8 cellular contexts compared by ENCODE assay signal in the genomic region with DNA sequence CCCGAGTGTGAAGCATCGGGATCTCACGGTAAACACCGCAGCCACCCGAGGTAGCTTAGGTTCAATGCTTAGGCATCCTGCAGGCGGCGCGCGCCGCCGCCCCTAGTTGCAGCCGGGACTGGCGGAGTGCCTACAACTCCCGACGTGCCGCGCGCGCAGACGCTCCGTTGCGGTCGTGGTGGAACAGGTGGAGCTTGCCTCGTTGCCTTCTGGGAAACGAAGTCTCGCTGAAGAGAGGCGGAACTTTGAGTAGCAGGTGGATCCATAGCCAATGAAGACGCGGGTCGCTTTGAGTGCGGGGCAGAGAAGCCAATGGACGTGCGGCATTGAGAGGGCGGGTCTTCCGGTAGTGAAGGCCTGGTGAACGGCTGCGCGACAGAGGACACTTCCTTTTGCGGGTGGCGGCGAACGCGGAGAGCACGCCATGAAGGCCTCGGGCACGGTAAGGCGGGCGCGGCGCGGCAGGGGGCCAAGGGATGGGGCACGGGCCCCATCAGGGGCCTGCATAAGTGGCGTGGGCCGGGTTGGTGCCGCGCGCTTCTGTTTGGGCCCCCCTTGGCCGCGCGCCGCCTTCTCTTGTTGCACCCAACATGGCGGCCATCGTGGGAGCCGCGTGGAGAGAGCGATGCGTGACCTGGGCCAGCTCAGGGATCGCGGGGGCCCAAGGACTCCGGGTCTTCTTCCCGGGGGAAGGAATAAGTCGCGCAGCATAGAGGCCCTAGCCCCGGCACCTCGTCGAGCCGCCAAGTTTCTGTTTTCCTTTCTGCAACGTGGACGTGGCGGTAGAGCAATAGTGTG. TPM values are rescaled to one million over a fixed set of nuclear protein-coding genes. Genes with fewer than 3 reads are reported as not detected.
A peak's percentile ranks its signal among the peaks of the same experiment; 100 is the strongest.
DNase-seq lines count a peak whose midpoint lies in the region; ATAC-seq, FAIRE-seq and TF ChIP-seq lines count a peak whose summit lies in the region.

A gene (plus strand): TSS at position 378 of the 798 bp plus-strand sequence. CDS start 47 bp downstream, at position 425.

- ATAC-seq in HG02870 (IDR thresholded peaks at IDR 0.05; ENCODE audit: unreplicated experiment) = peak; percentile 93

- FAIRE-seq in GM12892 (lab: Jason Lieb, UNC) (peak; percentile 99), urothelium cell line (lab: Jason Lieb, UNC) (no peak)

- H3K4me3 ChIP-seq in left ventricle myocardium inferior = peak within 1 kb of the TSS; percentile 88
- H3K4me3 ChIP-seq in prostate gland = peak within 1 kb of the TSS; percentile 53 to 92

- H3K27ac Mint-ChIP-seq in T-helper 1 cell treated with Interleukin-12 subunit alpha and Interleukin-12 subunit beta and Interleukin-4 antibody, amounts not matched to agents 30 μg/mL and 1 μg/mL, for 36 hours = peak within 1 kb of the TSS; percentile 96

- H3K9me3 ChIP-seq in left ventricle myocardium inferior (replicated peaks) = no peaks in the 10 kb centered on the region
- H3K9me3 ChIP-seq in prostate gland = no peaks in the 10 kb centered on the region

- H3K4me1 Mint-ChIP-seq in T-helper 1 cell treated with Interleukin-12 subunit alpha and Interleukin-12 subunit beta and Interleukin-4 antibody, amounts not matched to agents 30 μg/mL and 1 μg/mL, for 36 hours (ENCODE audit: low read depth) = peaks cover 23% of the 10 kb centered on the region

- H3K4me1 ChIP-seq in left ventricle myocardium inferior (peaks cover 36% of the 10 kb centered on the region), prostate gland (replicated peaks) (peaks cover 6% of the 10 kb centered on the region)

- H3K27me3 ChIP-seq in left ventricle myocardium inferior (ENCODE audit: low read depth) (peaks cover 3% of the 10 kb centered on the region), prostate gland (replicated peaks; ENCODE audit: insufficient read depth) (no peaks in the 10 kb centered on the region)

- no peaks in the 10 kb centered on the region for H3K9me3 Mint-ChIP-seq in T-helper 1 cell treated with Interleukin-12 subunit alpha and Interleukin-12 subunit beta and Interleukin-4 antibody, amounts not matched to agents 30 μg/mL and 1 μg/mL, for 36 hours

- DNase-seq in GM12892 (ENCODE audit: insufficient read length) = peak; percentile 94
- peak; percentile 99 for DNase-seq in NCI-H146 treated with DMSO at 0.1 percent for 48 hours (lab: John Stamatoyannopoulos, UW; ENCODE audit: unreplicated experiment)
- DNase-seq in amygdala (lab: John Stamatoyannopoulos, UW) = peak; percentile 77 to 100 (median 99)
- DNase-seq in left ventricle myocardium inferior = peak; percentile 98
- peak; percentile 99 for DNase-seq in prostate gland (ENCODE audit: low spot score)
- peak; percentile 94 for DNase-seq in urothelium cell line (ENCODE audit: low spot score)

- peak within 1 kb of the TSS; percentile 89 for H3K27ac ChIP-seq in left ventricle myocardium inferior (replicated peaks)
- peak within 1 kb of the TSS; percentile 69 to 85 for H3K27ac ChIP-seq in prostate gland

- peak; percentile 80 for TF ChIP-seq CTCF in left ventricle myocardium inferior (IDR thresholded peaks at IDR 0.05; ENCODE audit: borderline replicate concordance)
- peak; percentile 77 to 98 (median 92) for TF ChIP-seq CTCF in prostate gland (IDR thresholded peaks at IDR 0.05)

- H3K36me3 Mint-ChIP-seq in T-helper 1 cell treated with Interleukin-12 subunit alpha and Interleukin-12 subunit beta and Interleukin-4 antibody, amounts not matched to agents 30 μg/mL and 1 μg/mL, for 36 hours (ENCODE audit: low read depth) = peaks cover 40% of the 10 kb centered on the region

- H3K27me3 Mint-ChIP-seq in T-helper 1 cell treated with Interleukin-12 subunit alpha and Interleukin-12 subunit beta and Interleukin-4 antibody, amounts not matched to agents 30 μg/mL and 1 μg/mL, for 36 hours (ENCODE audit: low read depth) = no peaks in the 10 kb centered on the region

- intact Hi-C loops in left ventricle myocardium inferior (cut with micrococcal nuclease) = no loop called here
- intact Hi-C loops in prostate gland (cut with DNase I) = loop anchor here (2.0 to 10.0 kb wide), 2 partner anchors 73 to 155 kb away; a partner anchor contains a TSS

- under 1% methylated on average over 80 of the region's 80 CpGs for WGBS in prostate gland

- H3K36me3 ChIP-seq in left ventricle myocardium inferior (peaks cover 35% of the 10 kb centered on the region), prostate gland (peaks cover 19 to 22% of the 10 kb centered on the region in 2 donors)

- peak within 1 kb of the TSS; percentile 99 for H3K4me3 Mint-ChIP-seq in T-helper 1 cell treated with Interleukin-12 subunit alpha and Interleukin-12 subunit beta and Interleukin-4 antibody, amounts not matched to agents 30 μg/mL and 1 μg/mL, for 36 hours

- TF ChIP-seq POLR2A in GM12892 (IDR thresholded peaks at IDR 0.05; ENCODE audit: low read depth, low read length) (peak; percentile 99), prostate gland (IDR thresholded peaks at IDR 0.05) (peak; percentile 86)

RNA-seq across cellular contexts. Expression of the gene that starts here (rescaled TPM):
- 3,536 TPM for polyA plus RNA-seq in GM12892 (2012; ENCODE audit: missing spikeins)
- 767 TPM for total RNA-seq in left ventricle myocardium inferior
- total RNA-seq in prostate gland = 1,000 to 10,000 TPM; 1,351 to 1,892 TPM

Comparison
In these comparisons a context has a peak if more than half of its experiments do, and no peak if none do; other contexts are left out.
1. Peak in every context shown above with its lines: DNase-seq, ATAC-seq, H3K4me3 ChIP-seq and H3K27ac ChIP-seq.